ENCODE assay signal across 8 cellular contexts in genomic region chr15:79310985-79311900, GRCh38. TPM values are rescaled to one million over a fixed set of nuclear protein-coding genes. Genes with fewer than 3 reads are reported as not detected.
A peak's percentile ranks its signal among the peaks of the same experiment; 100 is the strongest.
DNase-seq lines count a peak whose midpoint lies in the region; ATAC-seq and TF ChIP-seq lines count a peak whose summit lies in the region.

Gene TMED3 (plus strand): TSS chr15:79311112. CDS start chr15:79311250, 138 bp downstream.

- H2AFZ ChIP-seq in GM23338 (peak within 1 kb of the TSS; percentile 99), neuron (ENCODE audit: low read depth, low read length) (peak within 1 kb of the TSS; percentile 84)

- H3K79me2 ChIP-seq in GM23338 (replicated peaks; ENCODE audit: insufficient read depth) = peaks cover 17% of the 10 kb centered on the region

- H3K9ac ChIP-seq in ES-I3 (ENCODE audit: low read depth, low read length) = peak within 1 kb of the TSS; percentile 84

- peaks cover 11% of the 10 kb centered on the region for H3K36me3 ChIP-seq in ES-I3 (ENCODE audit: insufficient read depth, low read length)
- H3K36me3 ChIP-seq in GM23338 (ENCODE audit: insufficient read depth) = peaks cover 19% of the 10 kb centered on the region
- peaks cover 30% of the 10 kb centered on the region for H3K36me3 ChIP-seq in neuron (ENCODE audit: insufficient read depth, low read length)

- H3K4me2 ChIP-seq in GM23338 = peak within 1 kb of the TSS; percentile 98

- H3K27me3 Mint-ChIP-seq in GM23338 (ENCODE audit: insufficient read depth, low read depth, poor library complexity) = peaks cover 20% of the 10 kb centered on the region

- no peaks in the 10 kb centered on the region; the same call in 1 of the 2 replicates for H4K20me1 ChIP-seq in GM23338 (replicated peaks; ENCODE audit: insufficient read depth)

- peak within 1 kb of the TSS; percentile 93 for H3K4me3 Mint-ChIP-seq in GM23338

- H3K9me2 ChIP-seq in GM23338 (ENCODE audit: insufficient read depth) = no peaks in the 10 kb centered on the region

- H3K27ac ChIP-seq in GM23338 (ENCODE audit: low read depth) (no peak within 1 kb of the TSS), foreskin keratinocyte (peak within 1 kb of the TSS; percentile 63)

- H3K27me3 ChIP-seq in GM23338 (ENCODE audit: insufficient read depth) (peaks cover 35% of the 10 kb centered on the region), foreskin keratinocyte (peaks cover 35% of the 10 kb centered on the region), neuron (ENCODE audit: insufficient read depth, low read length) (peaks cover 11% of the 10 kb centered on the region)

- DNase-seq in GM23338 (ENCODE audit: low spot score) (peak; percentile 87), Kasumi-1 (lab: John Stamatoyannopoulos, UW) (peak; percentile 41 to 49), SHP77 (lab: John Stamatoyannopoulos, UW) (peak; percentile 77 to 85), foreskin keratinocyte (peak; percentile 55 to 76), stromal cell of bone marrow (ENCODE audit: low read depth) (peak; percentile 60)
- peak; percentile 92 for DNase-seq in activated effector memory CD4-positive, alpha-beta T cell treated with anti-CD3 and anti-CD28 coated beads, Interleukin-2, amount 50 U/mL, for 16 hours

- H3K9me3 ChIP-seq in ES-I3 (ENCODE audit: control insufficient read depth, insufficient read depth, low read length) = no peaks in the 10 kb centered on the region
- H3K9me3 ChIP-seq in neuron (ENCODE audit: low read length) = no peaks in the 10 kb centered on the region

- peak; percentile 96 for ATAC-seq in GM23338
- ATAC-seq in foreskin keratinocyte = peak; percentile 83

- H3K4me3 ChIP-seq in GM23338 (peak within 1 kb of the TSS; percentile 92), neuron (ENCODE audit: low read length) (peak within 1 kb of the TSS; percentile 81)

- H3F3A ChIP-seq in GM23338 (replicated peaks; ENCODE audit: low read depth) = no peaks in the 10 kb centered on the region

- no peak within 1 kb of the TSS for H3K27ac Mint-ChIP-seq in GM23338

- peaks cover 29% of the 10 kb centered on the region for H3K36me3 Mint-ChIP-seq in GM23338 (ENCODE audit: low read depth)

- H3K4me1 Mint-ChIP-seq in GM23338 = peaks cover 12% of the 10 kb centered on the region

- no peaks in the 10 kb centered on the region for H3K9me3 Mint-ChIP-seq in GM23338

- peaks cover 8% of the 10 kb centered on the region for H3K4me1 ChIP-seq in ES-I3 (ENCODE audit: insufficient read depth, low read length)
- peaks cover 10% of the 10 kb centered on the region for H3K4me1 ChIP-seq in GM23338 (ENCODE audit: insufficient read depth)
- peaks cover 20% of the 10 kb centered on the region for H3K4me1 ChIP-seq in foreskin keratinocyte
- H3K4me1 ChIP-seq in neuron (ENCODE audit: insufficient read depth, low read length) = peaks cover 12% of the 10 kb centered on the region

- TF ChIP-seq CTCF in GM23338 (conservative IDR thresholded peaks at IDR 0.05; ENCODE audit: low read depth in 2 of 2) = peak in 1 of 2 experiments; percentile 39; a peak in 3 of 4 replicates
- TF ChIP-seq CTCF in foreskin keratinocyte (conservative IDR thresholded peaks at IDR 0.05) = peak; percentile 56

TF ChIP-seq in GM23338, 12 proteins besides CTCF, POLR2A, EP300 and RAD21:
- TF ChIP-seq POLR2AphosphoS5 (IDR thresholded peaks at IDR 0.05; ENCODE audit: low read depth) = peak; percentile 80
- no peak for TF ChIP-seq ZNF331 (CRISPR knock-in tag; IDR thresholded peaks at IDR 0.05; ENCODE audit: low read depth)
- 0 out of 2 replicates have a peak, but pooled peaks have one; percentile 30 for TF ChIP-seq ETS1 (IDR thresholded peaks at IDR 0.05)
- no peak for TF ChIP-seq EZH2phosphoT487 (IDR thresholded peaks at IDR 0.05; ENCODE audit: unreplicated experiment)

RNA-seq across cellular contexts. Expression of gene TMED3, which starts in this region (rescaled TPM):
- total RNA-seq in GM23338 (2014; rRNA removed; shearing (Covaris generic)) = 49.2 and 55.0 TPM in 2 replicates
- polyA plus RNA-seq in GM23338 (2016; fragmentation: Nextera tagmentation; extraction: Ambion mirVana) = 33.7 and 40.0 TPM in 2 replicates
- total RNA-seq in foreskin keratinocyte = 97.3 and 102 TPM in 2 replicates
- polyA plus RNA-seq in foreskin keratinocyte = 130 and 131 TPM in 2 replicates
